ENCODE assay signal across 19 cellular contexts in the genomic region with DNA sequence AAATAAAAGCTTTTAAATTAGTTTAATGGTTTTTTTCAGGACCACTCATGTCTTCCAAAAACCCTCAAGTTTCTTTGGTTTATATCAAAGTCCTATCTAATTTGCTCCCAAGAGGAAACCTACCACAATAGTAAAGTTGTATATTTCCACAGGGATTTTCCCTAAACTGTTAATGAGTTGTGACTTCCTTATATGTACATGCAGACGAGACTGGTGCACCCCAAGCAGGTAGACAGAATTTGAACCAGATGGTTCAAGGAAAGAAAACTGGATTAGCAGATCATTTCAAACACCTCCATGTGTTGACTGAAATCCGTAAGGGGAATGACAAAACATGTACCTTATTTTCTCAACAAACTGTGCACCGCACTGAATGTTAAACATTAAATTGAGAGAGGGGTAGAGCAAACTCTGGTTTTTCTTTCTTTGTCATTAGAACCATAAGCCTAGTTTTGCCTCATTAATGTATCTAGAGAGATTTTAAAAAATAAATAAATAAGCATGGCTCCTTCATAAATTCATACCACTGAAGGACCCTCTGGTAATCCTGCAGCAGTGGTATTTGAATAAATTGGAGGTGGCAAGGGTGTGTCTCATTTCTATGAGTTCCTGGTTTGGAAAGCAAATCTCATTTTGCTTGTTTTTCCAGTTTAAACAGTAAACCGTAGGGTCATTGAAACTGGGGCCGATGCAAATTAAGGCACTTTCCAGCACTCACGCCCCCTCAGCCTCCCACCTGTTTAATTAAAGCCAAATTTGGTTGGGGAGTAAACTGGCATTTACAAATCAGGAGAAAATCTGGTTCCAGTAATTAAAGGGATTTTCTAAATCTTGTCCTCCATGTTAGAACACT.
"Had no signal": no experiment of that assay in that cellular context is flagged by ENCODE, and none has a peak within 500 bp of the region (broad histone marks: within the 10 kb centered on the region; RNA-seq: fewer than 3 reads in every experiment).

No MANE protein-coding gene starts in this region.

- H3K27ac Mint-ChIP-seq: activated B cell treated with CpG ODN at 0.5 μM for 24 hours; activated naive CD4-positive, alpha-beta T cell treated with anti-CD3 and anti-CD28 coated beads, Interleukin-2, amount 50 U/mL, for 24 hours; endodermal cell; natural killer cell treated with Interleukin-12 subunit alpha and Interleukin-12 subunit beta and Interleukin-15 and Interleukin-18, amount 100 ng/mL, for 72 hours; T-helper 17 cell had no signal

- H3K9me3 Mint-ChIP-seq: activated B cell treated with CpG ODN at 0.5 μM for 24 hours; activated naive CD4-positive, alpha-beta T cell treated with anti-CD3 and anti-CD28 coated beads, Interleukin-2, amount 50 U/mL, for 24 hours; endodermal cell; natural killer cell treated with Interleukin-12 subunit alpha and Interleukin-12 subunit beta and Interleukin-15 and Interleukin-18, amount 100 ng/mL, for 72 hours had no signal

- H3K4me3 ChIP-seq: suprapubic skin had no signal

- H3K9me3 ChIP-seq: suprapubic skin had no signal

- H3K4me1 ChIP-seq: suprapubic skin had no signal

- H3K27me3 ChIP-seq: suprapubic skin had no signal

- H3K27ac ChIP-seq: suprapubic skin had no signal

- H3K36me3 Mint-ChIP-seq: activated naive CD4-positive, alpha-beta T cell treated with anti-CD3 and anti-CD28 coated beads, Interleukin-2, amount 50 U/mL, for 24 hours; brain; natural killer cell treated with Interleukin-12 subunit alpha and Interleukin-12 subunit beta and Interleukin-15 and Interleukin-18, amount 100 ng/mL, for 72 hours had no signal

- H3K36me3 ChIP-seq: suprapubic skin had no signal

- DNase-seq: activated B cell treated with CpG ODN at 0.5 μM for 24 hours; activated CD4-positive, alpha-beta T cell treated with anti-CD3 and anti-CD28 coated beads, Interleukin-2, amount 50 U/mL, for 1 hour; activated effector memory CD4-positive, alpha-beta T cell treated with Interleukin-2 at 50 U/mL for 16 hours; activated T-cell treated with anti-CD3 and anti-CD28 coated beads, Interleukin-2, amount 50 U/mL, for 1 hour; amniotic stem cell; cerebellar nuclear complex; dermis blood vessel endothelial cell; endodermal cell; erythroblast; hippocampal formation; kidney glomerular epithelial cell; mammary epithelial cell; stimulated activated CD4-positive, alpha-beta T cell treated with anti-CD3 and anti-CD28 coated beads, Interleukin-2, amount 100 ng/mL, for 48 hours; stimulated activated naive CD4-positive, alpha-beta T cell treated with Interleukin-2 at 50 U/mL for 16 hours; T-helper 17 cell had no signal

- ATAC-seq: natural killer cell treated with Interleukin-12 subunit alpha and Interleukin-12 subunit beta and Interleukin-15 and Interleukin-18, amount 100 ng/mL, for 72 hours; T-helper 17 cell had no signal

- H3K27me3 Mint-ChIP-seq: brain had no signal

- H3K4me3 Mint-ChIP-seq: activated B cell treated with CpG ODN at 0.5 μM for 24 hours; activated naive CD4-positive, alpha-beta T cell treated with anti-CD3 and anti-CD28 coated beads, Interleukin-2, amount 50 U/mL, for 24 hours; endodermal cell; natural killer cell treated with Interleukin-12 subunit alpha and Interleukin-12 subunit beta and Interleukin-15 and Interleukin-18, amount 100 ng/mL, for 72 hours; T-helper 17 cell had no signal
